In the genomic region with DNA sequence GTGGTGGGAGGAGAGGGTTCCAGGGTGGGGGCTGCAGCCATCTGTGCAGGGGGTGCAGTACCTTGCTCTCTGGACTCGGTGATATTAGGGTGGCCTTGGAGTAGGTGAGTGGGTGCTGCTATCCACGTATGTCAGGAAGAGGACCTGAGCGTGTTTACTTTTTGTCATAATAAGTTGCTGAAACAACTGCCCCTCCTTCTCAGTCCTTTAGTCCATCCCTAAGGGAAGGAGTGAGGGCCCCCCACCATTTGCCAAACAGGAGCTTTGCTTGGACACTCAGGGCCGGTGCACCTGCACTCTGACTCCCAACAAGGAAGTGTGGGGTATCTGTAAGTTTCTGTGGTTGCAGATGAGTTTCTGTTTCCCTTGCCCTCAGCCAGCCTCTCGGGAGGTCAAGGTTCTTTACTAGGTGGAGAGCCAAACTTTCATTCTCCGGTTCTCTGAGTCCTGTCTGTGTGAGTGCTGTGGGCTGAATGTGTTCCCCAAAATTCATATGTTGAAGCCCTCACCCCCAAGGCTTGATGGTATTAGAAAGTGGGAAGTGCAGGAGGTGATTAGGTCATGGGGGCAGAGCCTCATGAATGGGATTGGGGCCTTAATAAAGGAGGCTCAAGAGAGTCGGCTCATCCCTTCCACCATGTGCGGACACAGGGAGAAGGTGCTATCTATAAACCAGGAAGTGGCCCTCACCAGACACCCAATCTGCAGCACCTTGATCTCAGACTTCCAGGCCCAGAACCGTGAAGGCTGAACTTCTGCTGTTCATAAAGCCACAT, we compare ENCODE assay signal across 12 cellular contexts. TPM values are rescaled to one million over a fixed set of nuclear protein-coding genes. Genes with fewer than 3 reads are reported as not detected.
DNase-seq lines count a peak whose midpoint lies in the region; ATAC-seq and TF ChIP-seq lines count a peak whose summit lies in the region.
"Had no signal": no experiment of that assay in that cellular context is flagged by ENCODE, and none has a peak within 500 bp of the region (broad histone marks: within the 10 kb centered on the region; RNA-seq: fewer than 3 reads in every experiment).

No MANE protein-coding gene starts in this region.

- TF ChIP-seq CTCF in type B pancreatic cell (conservative IDR thresholded peaks at IDR 0.05): no peak
- no peak for TF ChIP-seq CTCF in stomach (IDR thresholded peaks at IDR 0.05)
- no peak for TF ChIP-seq CTCF in WTC11 (IDR thresholded peaks at IDR 0.05)

- H3K27me3 ChIP-seq in BLaER1 treated with 17β-estradiol and CSF1 and Interleukin-3, amounts not matched to agents 10 nM and 100 nM: no peaks in the 10 kb centered on the region
- H3K27me3 ChIP-seq in stomach: no peaks in the 10 kb centered on the region

- no peak overlapping the region for H3K4me3 Mint-ChIP-seq in type B pancreatic cell
- H3K4me3 Mint-ChIP-seq in WTC11: no peak overlapping the region

- intact Hi-C loops in left ventricle myocardium superior (cut with micrococcal nuclease) (no loop called here), stomach (cut with DNase I; ENCODE audit: low total_unique reads) (no loop called here)

- peak overlapping the region in 5 of 11 experiments; percentile 20 to 52 (median 36); a peak in 8 of 22 replicates for H3K27ac ChIP-seq in BLaER1 treated with 17β-estradiol and CSF1 and Interleukin-3, amounts not matched to agents 10 nM and 100 nM
- H3K27ac ChIP-seq in stomach: no peak overlapping the region
- H3K27ac ChIP-seq: heart right ventricle had no signal

- H3K4me1 Mint-ChIP-seq in type B pancreatic cell (ENCODE audit: unreplicated experiment) (peaks cover 10% of the 10 kb centered on the region), WTC11 (peaks cover 7% of the 10 kb centered on the region)

- H3K27me3 Mint-ChIP-seq in type B pancreatic cell (no peaks in the 10 kb centered on the region), WTC11 (ENCODE audit: low read depth) (no peaks in the 10 kb centered on the region; the same call in 1 of the 2 replicates)

- no peak for TF ChIP-seq EP300 in stomach (IDR thresholded peaks at IDR 0.05)

- 72 to 85% (median 80%) methylated on average over 9 of the region's 9 CpGs for WGBS in stomach, 5 donors

- ATAC-seq in GM19043 (IDR thresholded peaks at IDR 0.05; ENCODE audit: low read depth, unreplicated experiment) (peak; percentile 91), HG02870 (IDR thresholded peaks at IDR 0.05; ENCODE audit: unreplicated experiment) (peak; percentile 94), left ventricle myocardium superior (no peak), WTC11 (no peak)
- ATAC-seq: heart right ventricle had no signal

- peaks cover 15 to 34% (median 30%) of the 10 kb centered on the region in 11 experiments for H3K9me3 ChIP-seq in BLaER1 treated with 17β-estradiol and CSF1 and Interleukin-3, amounts not matched to agents 10 nM and 100 nM (replicated peaks in 1 of 11)
- no peaks in the 10 kb centered on the region for H3K9me3 ChIP-seq in stomach
- H3K9me3 ChIP-seq: heart right ventricle had no signal

- H3K9me3 Mint-ChIP-seq in type B pancreatic cell (peaks cover 11% of the 10 kb centered on the region), WTC11 (0 out of 2 replicates have a peak, but pooled peaks cover 7% of the 10 kb centered on the region)

- H3K36me3 Mint-ChIP-seq in type B pancreatic cell (no peaks in the 10 kb centered on the region), WTC11 (no peaks in the 10 kb centered on the region)

- CTCF ChIA-PET in WTC11 (lab: Charles Lee): no interaction called here

- H3K9ac ChIP-seq in BLaER1 treated with 17β-estradiol and CSF1 and Interleukin-3, amounts not matched to agents 10 nM and 100 nM: peak overlapping the region in 4 of 11 experiments; percentile 3 to 24 (median 18); a peak in 3 of 22 replicates

- no peak for TF ChIP-seq POLR2A in stomach (IDR thresholded peaks at IDR 0.05)

- H3K27ac Mint-ChIP-seq in type B pancreatic cell (no peak overlapping the region), WTC11 (no peak overlapping the region)

- no peak overlapping the region for H3K4me3 ChIP-seq in BLaER1 treated with 17β-estradiol and CSF1 and Interleukin-3, amounts not matched to agents 10 nM and 100 nM
- H3K4me3 ChIP-seq in stomach: no peak overlapping the region
- H3K4me3 ChIP-seq: heart right ventricle had no signal

- POLR2A ChIA-PET in WTC11 (lab: Charles Lee): no interaction called here

- H3K4me1 ChIP-seq in BLaER1 treated with 17β-estradiol and CSF1 and Interleukin-3, amounts not matched to agents 10 nM and 100 nM: peaks cover 8 to 65% (median 53%) of the 10 kb centered on the region in 10 experiments
- H3K4me1 ChIP-seq in stomach: no peaks in the 10 kb centered on the region
- H3K4me1 ChIP-seq: heart right ventricle had no signal

- no peaks in the 10 kb centered on the region for H4K20me1 ChIP-seq in BLaER1 treated with 17β-estradiol and CSF1 and Interleukin-3, amounts not matched to agents 10 nM and 100 nM

- no peaks in the 10 kb centered on the region; a peak in 1 of 22 replicates for H3K36me3 ChIP-seq in BLaER1 treated with 17β-estradiol and CSF1 and Interleukin-3, amounts not matched to agents 10 nM and 100 nM
- H3K36me3 ChIP-seq in stomach: no peaks in the 10 kb centered on the region
- H3K36me3 ChIP-seq: heart right ventricle had no signal

- H3K4me2 ChIP-seq in BLaER1 treated with 17β-estradiol and CSF1 and Interleukin-3, amounts not matched to agents 10 nM and 100 nM: peak overlapping the region; percentile 4 to 88 (median 73); a peak in 21 of 22 replicates

- peak; percentile 81 for DNase-seq in NAMALWA (ENCODE audit: low spot score)
- no peak for DNase-seq in type B pancreatic cell (ENCODE audit: extremely low spot score, unreplicated experiment)
- DNase-seq in left ventricle myocardium superior: no peak
- no peak for DNase-seq in stomach
- no peak for DNase-seq in WTC11 (ENCODE audit: low spot score)
- DNase-seq: activated CD4-positive, CD25-positive, alpha-beta regulatory T cell treated with anti-CD3 and anti-CD28 coated beads, Interleukin-2, amount 50 U/mL, for 72 hours; HCEC 1CT; heart right ventricle had no signal

TF ChIP-seq in WTC11, 78 proteins besides CTCF, POLR2A, EP300 and RAD21:
- TF ChIP-seq MXD4 (CRISPR knock-in tag; IDR thresholded peaks at IDR 0.05; ENCODE audit: borderline replicate concordance): no peak
- no peak for TF ChIP-seq CBFB (CRISPR knock-in tag; IDR thresholded peaks at IDR 0.05; ENCODE audit: low read depth)
- TF ChIP-seq, protein P1, sequence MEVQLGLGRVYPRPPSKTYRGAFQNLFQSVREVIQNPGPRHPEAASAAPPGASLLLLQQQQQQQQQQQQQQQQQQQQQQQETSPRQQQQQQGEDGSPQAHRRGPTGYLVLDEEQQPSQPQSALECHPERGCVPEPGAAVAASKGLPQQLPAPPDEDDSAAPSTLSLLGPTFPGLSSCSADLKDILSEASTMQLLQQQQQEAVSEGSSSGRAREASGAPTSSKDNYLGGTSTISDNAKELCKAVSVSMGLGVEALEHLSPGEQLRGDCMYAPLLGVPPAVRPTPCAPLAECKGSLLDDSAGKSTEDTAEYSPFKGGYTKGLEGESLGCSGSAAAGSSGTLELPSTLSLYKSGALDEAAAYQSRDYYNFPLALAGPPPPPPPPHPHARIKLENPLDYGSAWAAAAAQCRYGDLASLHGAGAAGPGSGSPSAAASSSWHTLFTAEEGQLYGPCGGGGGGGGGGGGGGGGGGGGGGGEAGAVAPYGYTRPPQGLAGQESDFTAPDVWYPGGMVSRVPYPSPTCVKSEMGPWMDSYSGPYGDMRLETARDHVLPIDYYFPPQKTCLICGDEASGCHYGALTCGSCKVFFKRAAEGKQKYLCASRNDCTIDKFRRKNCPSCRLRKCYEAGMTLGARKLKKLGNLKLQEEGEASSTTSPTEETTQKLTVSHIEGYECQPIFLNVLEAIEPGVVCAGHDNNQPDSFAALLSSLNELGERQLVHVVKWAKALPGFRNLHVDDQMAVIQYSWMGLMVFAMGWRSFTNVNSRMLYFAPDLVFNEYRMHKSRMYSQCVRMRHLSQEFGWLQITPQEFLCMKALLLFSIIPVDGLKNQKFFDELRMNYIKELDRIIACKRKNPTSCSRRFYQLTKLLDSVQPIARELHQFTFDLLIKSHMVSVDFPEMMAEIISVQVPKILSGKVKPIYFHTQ (CRISPR knock-in tag; IDR thresholded peaks at IDR 0.05): no peak
- TF ChIP-seq SMAD3 (CRISPR knock-in tag; IDR thresholded peaks at IDR 0.05; ENCODE audit: borderline replicate concordance): no peak
- no peak for TF ChIP-seq NFE2L1 (CRISPR knock-in tag; IDR thresholded peaks at IDR 0.05)
- TF ChIP-seq, protein P2, sequence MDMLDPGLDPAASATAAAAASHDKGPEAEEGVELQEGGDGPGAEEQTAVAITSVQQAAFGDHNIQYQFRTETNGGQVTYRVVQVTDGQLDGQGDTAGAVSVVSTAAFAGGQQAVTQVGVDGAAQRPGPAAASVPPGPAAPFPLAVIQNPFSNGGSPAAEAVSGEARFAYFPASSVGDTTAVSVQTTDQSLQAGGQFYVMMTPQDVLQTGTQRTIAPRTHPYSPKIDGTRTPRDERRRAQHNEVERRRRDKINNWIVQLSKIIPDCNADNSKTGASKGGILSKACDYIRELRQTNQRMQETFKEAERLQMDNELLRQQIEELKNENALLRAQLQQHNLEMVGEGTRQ (CRISPR knock-in tag; IDR thresholded peaks at IDR 0.05): no peak

RNA-seq across cellular contexts. Expression of a gene that starts 19.7 kb away (rescaled TPM):
- total RNA-seq in type B pancreatic cell (ENCODE audit: low replicate concordance) (not detected in 2 replicates), left ventricle myocardium superior (not detected), stomach (under 1 TPM in 1 of 5 donors, not detected in 4; 0.92 TPM), WTC11 (2021) (not detected in 3 replicates)
- under 1 TPM in 1 of 3 donors, not detected in 2; 0.13 TPM for polyA plus RNA-seq in stomach
- total RNA-seq: NCI-H460 had no signal
- polyA plus RNA-seq: heart right ventricle had no signal

RNA-seq across cellular contexts. Expression of a gene that starts 54.6 kb away (rescaled TPM):
- not detected in 2 replicates for total RNA-seq in type B pancreatic cell (ENCODE audit: low replicate concordance)
- not detected for total RNA-seq in left ventricle myocardium superior
- total RNA-seq in stomach: under 1 TPM in 1 of 5 donors, not detected in 4; 0.18 TPM
- polyA plus RNA-seq in stomach: not detected
- not detected in 3 replicates for total RNA-seq in WTC11 (2021)
- total RNA-seq: heart right ventricle, NCI-H460 had no signal
- polyA plus RNA-seq: heart right ventricle had no signal

Comparison
In these comparisons a context has a peak if more than half of its experiments do, and no peak if none do; other contexts are left out.
1. ATAC-seq: peak in GM19043 (single experiment) and HG02870 (single experiment); none in left ventricle myocardium superior (single experiment) and WTC11 (single experiment).